Comparison of ENCODE assay signal across 18 cellular contexts in genomic region chr12:13597166-13597565, GRCh38.
DNase-seq lines count a peak whose midpoint lies in the region; ATAC-seq, FAIRE-seq and TF ChIP-seq lines count a peak whose summit lies in the region.
"Had no signal": no experiment of that assay in that cellular context is flagged by ENCODE, and none has a peak within 500 bp of the region (broad histone marks: within the 10 kb centered on the region; RNA-seq: fewer than 3 reads in every experiment).

No MANE protein-coding gene starts in this region.

- POLR2A ChIA-PET in H1 (lab: Charles Lee; ENCODE audit: partially characterized antibody) = no interaction called here

- no peak overlapping the region for H3K23ac ChIP-seq in H1 (ENCODE audit: insufficient read length)

- peaks cover 4% of the 10 kb centered on the region for H3K27me3 Mint-ChIP-seq in GM23338 (ENCODE audit: insufficient read depth, low read depth, poor library complexity)
- peaks cover 3% of the 10 kb centered on the region for H3K27me3 Mint-ChIP-seq in neural progenitor cell (ENCODE audit: insufficient read depth, low read depth)

- H3K36me3 Mint-ChIP-seq in GM23338 (ENCODE audit: low read depth) = peaks cover 19% of the 10 kb centered on the region
- H3K36me3 Mint-ChIP-seq in neural progenitor cell = no peaks in the 10 kb centered on the region
- H3K36me3 Mint-ChIP-seq: CD4-positive, CD25-positive, alpha-beta regulatory T cell; CD8-positive, alpha-beta T cell had no signal

- H3F3A ChIP-seq in GM23338 (replicated peaks; ENCODE audit: low read depth) (no peaks in the 10 kb centered on the region), neural progenitor cell (ENCODE audit: low read depth) (no peaks in the 10 kb centered on the region)

- H4K20me1 ChIP-seq in GM23338 (replicated peaks; ENCODE audit: insufficient read depth) (no peaks in the 10 kb centered on the region), H1 (replicated peaks in 1 of 2; ENCODE audit: control insufficient read depth in 1 of 2, insufficient read depth in 2 of 2, low read length in 2 of 2) (no peaks in the 10 kb centered on the region), neural progenitor cell (ENCODE audit: low read depth) (no peaks in the 10 kb centered on the region)

- H3K4me2 ChIP-seq in GM23338 = 0 out of 2 replicates have a peak overlapping the region, but pooled peaks have one; percentile 14
- H3K4me2 ChIP-seq in H1 (ENCODE audit: insufficient read depth in 1 of 2, low read depth in 2 of 2, low read length in 2 of 2) = no peak overlapping the region
- no peak overlapping the region for H3K4me2 ChIP-seq in neural progenitor cell

- TF ChIP-seq POLR2A in H1 (IDR thresholded peaks at IDR 0.05; ENCODE audit: control extremely low read depth in 1 of 2, low read depth in 2 of 2, low read length in 2 of 2) = no peak

- H3K23me2 ChIP-seq in H1 (ENCODE audit: low read depth, low read length) = no peaks in the 10 kb centered on the region

- 92% methylated on average over 4 of the region's 4 CpGs; no CpG with 5 or more reads in 1 of the 2 experiments for WGBS in H1 (ENCODE audit: extremely low coverage in 1 of 2, insufficient coverage in 1 of 2, insufficient read length in 1 of 2, insufficient replicate concordance in 2 of 2, low coverage in 1 of 2, low lambda C conversion rate in 2 of 2, missing lambda C conversion rate in 1 of 2), 2 experiments

- no peak overlapping the region for H2BK15ac ChIP-seq in H1 (ENCODE audit: low read length)

- no peak for TF ChIP-seq RAD21 in H1 (IDR thresholded peaks at IDR 0.05 in 1 of 2, conservative IDR thresholded peaks at IDR 0.05 in 1 of 2; ENCODE audit: low read depth in 2 of 2, low read length in 2 of 2)

- H3K27ac ChIP-seq in GM23338 (ENCODE audit: low read depth) (no peak overlapping the region), H1 (ENCODE audit: low read depth, low read length) (no peak overlapping the region), neural progenitor cell (peak overlapping the region; percentile 16), dorsolateral prefrontal cortex (peak overlapping the region in 1 of 59 donors; percentile 2), coronary artery (no peak overlapping the region)
- H3K27ac ChIP-seq: GM23248 had no signal

- H3K9me3 Mint-ChIP-seq in GM23338 (peaks cover 21% of the 10 kb centered on the region), neural progenitor cell (no peaks in the 10 kb centered on the region)
- H3K9me3 Mint-ChIP-seq: CD8-positive, alpha-beta T cell had no signal

- intact Hi-C loops in dorsolateral prefrontal cortex (cut with DNase I) = no loop called here

- H3K18ac ChIP-seq in H1 (ENCODE audit: extremely low read depth, low read length) = no peak overlapping the region

- H3K56ac ChIP-seq in H1 (replicated peaks; ENCODE audit: insufficient read length, low read depth, low read length) = no peak overlapping the region

- H3K27ac Mint-ChIP-seq in GM23338 = no peak overlapping the region
- H3K27ac Mint-ChIP-seq in neural progenitor cell = peak overlapping the region; percentile 52
- H3K27ac Mint-ChIP-seq: CD8-positive, alpha-beta T cell had no signal

- CTCF ChIA-PET in H1 (lab: Charles Lee; ENCODE audit: partially characterized antibody) = interaction anchor here (1.0 to 1.1 kb wide), 3 partner anchors 11 to 49 kb away, joined by 3 read pairs; no protein-coding TSS in a partner anchor

- H3K4me3 Mint-ChIP-seq in GM23338 (no peak overlapping the region), neural progenitor cell (no peak overlapping the region)
- H3K4me3 Mint-ChIP-seq: CD4-positive, CD25-positive, alpha-beta regulatory T cell; CD8-positive, alpha-beta T cell had no signal

- H3K9ac ChIP-seq in H1 (replicated peaks in 1 of 4; ENCODE audit: extremely low read depth in 1 of 4, low read depth in 3 of 4, low read length in 3 of 4) (no peak overlapping the region), neural progenitor cell (no peak overlapping the region)
- H3K9ac ChIP-seq: GM23248 had no signal

- no peak for ATAC-seq in GM23338
- no peak for ATAC-seq in HG02852 (IDR thresholded peaks at IDR 0.05; ENCODE audit: unreplicated experiment)
- ATAC-seq: CD8-positive, alpha-beta T cell; GM12878 had no signal

- no peak overlapping the region for H3K14ac ChIP-seq in H1 (ENCODE audit: insufficient read length)

- no peak overlapping the region for H2BK5ac ChIP-seq in H1 (ENCODE audit: low read depth, low read length)

- H2BK20ac ChIP-seq in H1 (ENCODE audit: low read length) = no peak overlapping the region

- H3K79me2 ChIP-seq in GM23338 (replicated peaks; ENCODE audit: insufficient read depth) = no peaks in the 10 kb centered on the region
- H3K79me2 ChIP-seq in H1 (ENCODE audit: control insufficient read depth in 1 of 2, insufficient read depth in 2 of 2, low read length in 2 of 2) = no peaks in the 10 kb centered on the region
- H3K79me2 ChIP-seq in neural progenitor cell (ENCODE audit: low read depth) = no peaks in the 10 kb centered on the region

- no peaks in the 10 kb centered on the region for H3K9me3 ChIP-seq in H1 (ENCODE audit: insufficient read depth in 2 of 2, low read depth in 1 of 2, low read length in 1 of 2)
- H3K9me3 ChIP-seq in neural progenitor cell (ENCODE audit: low read depth) = no peaks in the 10 kb centered on the region
- H3K9me3 ChIP-seq: Caco-2, HAP-1 had no signal

- no peak for FAIRE-seq in H1 (lab: Jason Lieb, UNC)
- FAIRE-seq: GM12878, GM19239, H54 had no signal

- H2AFZ ChIP-seq in GM23338 = no peak overlapping the region
- H2AFZ ChIP-seq in H1 (ENCODE audit: low read length) = 0 out of 2 replicates have a peak overlapping the region, but pooled peaks have one; percentile 41
- no peak overlapping the region for H2AFZ ChIP-seq in neural progenitor cell (replicated peaks)
- H2AFZ ChIP-seq: GM23248 had no signal

- DNase-seq in GM23338 (ENCODE audit: low spot score) (no peak), H1 (ENCODE audit: low read depth in 1 of 2, low spot score in 2 of 2) (no peak), neural progenitor cell (ENCODE audit: low spot score) (no peak), dorsolateral prefrontal cortex (no peak), coronary artery (ENCODE audit: low spot score) (no peak)
- DNase-seq: C1 segment of cervical spinal cord; Caco-2; CD4-positive, CD25-positive, alpha-beta regulatory T cell; CD8-positive, alpha-beta T cell; DMS153; DND-41; GDM1; GM23248 had no signal

- H3K9me2 ChIP-seq in GM23338 (ENCODE audit: insufficient read depth) = peaks cover 6% of the 10 kb centered on the region; the same call in 1 of the 2 replicates

- no peaks in the 10 kb centered on the region for H3K79me1 ChIP-seq in H1 (ENCODE audit: low read depth, low read length)

- H2BK12ac ChIP-seq in H1 (ENCODE audit: low read depth, low read length) = no peak overlapping the region

- H3K4ac ChIP-seq in H1 (replicated peaks; ENCODE audit: insufficient read length, low read depth, low read length) = no peak overlapping the region

- H3K4me1 ChIP-seq in GM23338 (ENCODE audit: insufficient read depth) (no peaks in the 10 kb centered on the region; the same call in 1 of the 2 replicates), H1 (replicated peaks in 1 of 4; ENCODE audit: control insufficient read depth in 3 of 4, insufficient read depth in 4 of 4, low read length in 3 of 4) (peaks cover 4 to 14% (median 10%) of the 10 kb centered on the region in 4 experiments; a peak in 6 of 7 replicates), neural progenitor cell (peaks cover 19% of the 10 kb centered on the region)
- H3K4me1 ChIP-seq: Caco-2, HAP-1 had no signal

- TF ChIP-seq CTCF in GM23338 (conservative IDR thresholded peaks at IDR 0.05; ENCODE audit: low read depth in 2 of 2) = no peak
- TF ChIP-seq CTCF in H1 (IDR thresholded peaks at IDR 0.05; ENCODE audit: control extremely low read depth in 1 of 3, insufficient read depth in 1 of 3, low read depth in 1 of 3, low read length in 3 of 3) = no peak
- TF ChIP-seq CTCF in neural progenitor cell (IDR thresholded peaks at IDR 0.05) = no peak
- no peak for TF ChIP-seq CTCF in dorsolateral prefrontal cortex (IDR thresholded peaks at IDR 0.05 in 54 of 56, conservative IDR thresholded peaks at IDR 0.05 in 2 of 56; ENCODE audit: low read depth in 1 of 56, partially characterized antibody in 56 of 56)
- TF ChIP-seq CTCF in coronary artery (IDR thresholded peaks at IDR 0.05) = no peak

- no peak overlapping the region for H4K91ac ChIP-seq in H1 (replicated peaks; ENCODE audit: insufficient read length, low read length)

- no peak overlapping the region for H4K5ac ChIP-seq in H1 (ENCODE audit: insufficient read length, low read depth, low read length)

- H3K4me1 Mint-ChIP-seq in GM23338 (peaks cover 24% of the 10 kb centered on the region), neural progenitor cell (no peaks in the 10 kb centered on the region)
- H3K4me1 Mint-ChIP-seq: CD4-positive, CD25-positive, alpha-beta regulatory T cell had no signal

- H3K4me3 ChIP-seq in GM23338 (no peak overlapping the region), H1 (ENCODE audit: extremely low read depth in 1 of 4, insufficient read depth in 2 of 4, low read depth in 3 of 4, low read length in 4 of 4) (no peak overlapping the region), neural progenitor cell (no peak overlapping the region), dorsolateral prefrontal cortex (no peak overlapping the region), coronary artery (no peak overlapping the region)
- H3K4me3 ChIP-seq: GM12878, GM23248, HAP-1 had no signal

- H3K36me3 ChIP-seq in GM23338 (ENCODE audit: insufficient read depth) (peaks cover 7% of the 10 kb centered on the region; the same call in 1 of the 2 replicates), H1 (ENCODE audit: control insufficient read depth in 2 of 4, insufficient read depth in 4 of 4, low read length in 3 of 4) (no peaks in the 10 kb centered on the region), neural progenitor cell (no peaks in the 10 kb centered on the region)
- H3K36me3 ChIP-seq: HAP-1 had no signal

- no peak overlapping the region for H4K8ac ChIP-seq in H1 (ENCODE audit: extremely low read depth, insufficient read depth, low read length)

- no peak overlapping the region for H2BK120ac ChIP-seq in H1 (replicated peaks; ENCODE audit: low read depth, low read length)

- no peaks in the 10 kb centered on the region for H3K27me3 ChIP-seq in GM23338 (ENCODE audit: insufficient read depth)
- H3K27me3 ChIP-seq in H1 (replicated peaks in 1 of 4; ENCODE audit: control insufficient read depth in 3 of 4, extremely low read depth in 1 of 4, insufficient read depth in 3 of 4, low read length in 3 of 4) = no peaks in the 10 kb centered on the region
- H3K27me3 ChIP-seq in neural progenitor cell = no peaks in the 10 kb centered on the region
- no peaks in the 10 kb centered on the region for H3K27me3 ChIP-seq in dorsolateral prefrontal cortex

- H2AK5ac ChIP-seq in H1 (ENCODE audit: low read depth, low read length) = no peak overlapping the region

- no peak for TF ChIP-seq EP300 in H1 (IDR thresholded peaks at IDR 0.05; ENCODE audit: borderline replicate concordance in 1 of 2, low read depth in 2 of 2, low read length in 2 of 2)

TF ChIP-seq in GM23338, 12 proteins besides CTCF, POLR2A, EP300 and RAD21 (continues in another document):
- no peak for TF ChIP-seq ZNF114 (CRISPR knock-in tag; IDR thresholded peaks at IDR 0.05)
- TF ChIP-seq NANOG (IDR thresholded peaks at IDR 0.05; ENCODE audit: borderline replicate concordance) = no peak

TF ChIP-seq in H1, 55 proteins besides CTCF, POLR2A, EP300 and RAD21:
- no peak for TF ChIP-seq SP2 (IDR thresholded peaks at IDR 0.05; ENCODE audit: low read length)
TF ChIP-seq in H1: peak in this region for 0.
